11 cellular contexts compared by ENCODE assay signal in the genomic region with DNA sequence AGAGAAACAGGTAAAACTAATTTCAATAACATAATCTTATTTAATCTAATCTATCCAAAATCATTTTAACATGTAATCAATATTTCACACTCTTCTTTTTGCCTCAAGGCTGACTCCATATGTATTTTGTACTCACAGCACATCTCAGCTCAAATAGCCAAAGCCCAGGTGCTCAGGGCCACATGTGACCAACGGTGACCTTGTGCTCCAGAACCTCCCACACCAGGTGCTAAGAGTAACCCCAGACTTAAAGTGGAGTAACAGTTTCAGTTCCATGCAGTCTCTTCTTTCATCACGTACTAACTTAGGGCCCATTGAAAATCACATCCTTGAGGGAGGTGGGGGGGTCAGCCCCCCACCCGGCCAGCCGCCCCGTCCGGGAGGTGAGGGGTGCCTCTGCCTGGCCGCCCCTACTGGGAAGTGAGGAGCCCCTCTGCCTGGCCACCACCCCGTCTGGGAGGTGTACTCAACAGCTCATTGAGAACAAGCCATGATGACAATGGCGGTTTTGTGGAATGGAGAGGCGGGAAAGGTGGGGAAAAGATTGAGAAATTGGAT. TPM values are rescaled to one million over a fixed set of nuclear protein-coding genes. Genes with fewer than 3 reads are reported as not detected.
DNase-seq lines count a peak whose midpoint lies in the region; ATAC-seq, FAIRE-seq and TF ChIP-seq lines count a peak whose summit lies in the region.
"Had no signal": no experiment of that assay in that cellular context is flagged by ENCODE, and none has a peak within 500 bp of the region (broad histone marks: within the 10 kb centered on the region; RNA-seq: fewer than 3 reads in every experiment).

No MANE protein-coding gene starts in this region.

- H3K9ac ChIP-seq in HepG2 (ENCODE audit: insufficient read depth, low read depth, low read length): no peak overlapping the region
- H3K9ac ChIP-seq: BLaER1 had no signal

- CTCF ChIA-PET in HepG2 (lab: Yijun Ruan, JAX; ENCODE audit: low intra/inter-chr PET ratio, low total read pairs): no interaction called here

- H3K4me1 ChIP-seq in HepG2 (ENCODE audit: insufficient read depth, low read length) (no peaks in the 10 kb centered on the region), right lobe of liver (no peaks in the 10 kb centered on the region)
- H3K4me1 ChIP-seq: BLaER1 had no signal

- H3K9me3 ChIP-seq in HepG2 (ENCODE audit: low read length) (no peaks in the 10 kb centered on the region), right lobe of liver (no peaks in the 10 kb centered on the region)
- H3K9me3 ChIP-seq: BLaER1 had no signal

- FAIRE-seq in HepG2 (lab: Jason Lieb, UNC): no peak

- ATAC-seq in HepG2 (no peak), right lobe of liver (no peak), GM21786 (IDR thresholded peaks at IDR 0.05; ENCODE audit: unreplicated experiment) (peak; percentile 31), HG03520 (IDR thresholded peaks at IDR 0.05; ENCODE audit: unreplicated experiment) (peak; percentile 40)
- ATAC-seq: left cardiac atrium had no signal

- DNase-seq in HepG2 (ENCODE audit: low spot score) (no peak), right lobe of liver (no peak), cerebellum (ENCODE audit: low spot score) (no peak), NCI-H2227 treated with DMSO at 0.1 percent for 48 hours (lab: John Stamatoyannopoulos, UW) (no peak), glomerular visceral epithelial cell (ENCODE audit: extremely low spot score) (no peak), KBM-7 (no peak)
- DNase-seq: activated T-cell treated with anti-CD3 and anti-CD28 coated beads, Interleukin-2, amount 50 U/mL, for 48 hours; left cardiac atrium had no signal

- TF ChIP-seq POLR2A in HepG2 (IDR thresholded peaks at IDR 0.05; ENCODE audit: insufficient read depth in 1 of 2, low read depth in 2 of 2, low read length in 2 of 2) (no peak), right lobe of liver (IDR thresholded peaks at IDR 0.05) (no peak)

- H2AFZ ChIP-seq in HepG2 (ENCODE audit: low read length): no peak overlapping the region

- H3K27ac ChIP-seq in HepG2 (ENCODE audit: extremely low read length, insufficient read depth, low read length) (no peak overlapping the region), right lobe of liver (no peak overlapping the region)
- H3K27ac ChIP-seq: BLaER1 had no signal

- in situ Hi-C loops in HepG2 (cut with HindIII; ENCODE audit: extremely low pct_ligation_motif_present, low pct_unique_long_range_greater_than_20kb) (no loop called here), KBM-7 (cut with MboI; ENCODE audit: low pct_unique_long_range_greater_than_20kb, low sequenced_read_pairs) (no loop called here)

- BruUV-seq in HepG2 (replicated peaks; lab: Mats Ljungman, UMichigan): no TSS peak

- H4K20me1 ChIP-seq in HepG2 (ENCODE audit: insufficient read depth, low read length): no peaks in the 10 kb centered on the region
- H4K20me1 ChIP-seq: BLaER1 had no signal

- WGBS in HepG2 (ENCODE audit: low lambda C conversion rate): 96% methylated on average over 10 of the region's 10 CpGs
- WGBS in right lobe of liver (ENCODE audit: insufficient coverage, low coverage, low lambda C conversion rate, missing lambda C conversion rate): 94% methylated on average over 6 of the region's 10 CpGs

- H3K36me3 ChIP-seq in HepG2 (replicated peaks in 1 of 2; ENCODE audit: control insufficient read depth in 1 of 2, insufficient read depth in 2 of 2, low read length in 2 of 2): peaks cover 16 to 65% of the 10 kb centered on the region in 2 experiments
- no peaks in the 10 kb centered on the region for H3K36me3 ChIP-seq in right lobe of liver

- TF ChIP-seq CTCF in HepG2 (CRISPR knock-in tag; IDR thresholded peaks at IDR 0.05) (no peak), right lobe of liver (IDR thresholded peaks at IDR 0.05) (no peak)

- TF ChIP-seq RAD21 in HepG2 (CRISPR knock-in tag; IDR thresholded peaks at IDR 0.05): no peak

- no peak for TF ChIP-seq EP300 in HepG2 (IDR thresholded peaks at IDR 0.05; ENCODE audit: low read depth in 2 of 2, low read length in 2 of 2)
- TF ChIP-seq EP300 in HepG2 (CRISPR knock-in tag; IDR thresholded peaks at IDR 0.05; ENCODE audit: borderline replicate concordance): no peak

- H3K4me2 ChIP-seq in HepG2 (ENCODE audit: low read depth, low read length): no peak overlapping the region
- H3K4me2 ChIP-seq: BLaER1 had no signal

- intact Hi-C loops in HepG2 (cut with micrococcal nuclease; ENCODE audit: unreplicated experiment) (no loop called here), right lobe of liver (cut with DNase I) (no loop called here)

- H3K4me3 ChIP-seq in HepG2 (replicated peaks in 1 of 3; ENCODE audit: insufficient read depth in 1 of 3, low read depth in 2 of 3, low read length in 3 of 3) (no peak overlapping the region), right lobe of liver (no peak overlapping the region)
- H3K4me3 ChIP-seq: BLaER1 had no signal

- POLR2A ChIA-PET in HepG2 (lab: Yijun Ruan, JAX): no interaction called here

- H3K27me3 ChIP-seq in HepG2 (ENCODE audit: control insufficient read depth in 1 of 2, insufficient read depth in 2 of 2, low read length in 2 of 2) (no peaks in the 10 kb centered on the region), right lobe of liver (no peaks in the 10 kb centered on the region)
- H3K27me3 ChIP-seq: BLaER1 had no signal

- H3K79me2 ChIP-seq in HepG2 (ENCODE audit: insufficient read depth, low read length): no peaks in the 10 kb centered on the region

TF ChIP-seq in HepG2, 621 proteins besides CTCF, POLR2A, EP300 and RAD21 (continues in another document):
- TF ChIP-seq, protein P1, sequence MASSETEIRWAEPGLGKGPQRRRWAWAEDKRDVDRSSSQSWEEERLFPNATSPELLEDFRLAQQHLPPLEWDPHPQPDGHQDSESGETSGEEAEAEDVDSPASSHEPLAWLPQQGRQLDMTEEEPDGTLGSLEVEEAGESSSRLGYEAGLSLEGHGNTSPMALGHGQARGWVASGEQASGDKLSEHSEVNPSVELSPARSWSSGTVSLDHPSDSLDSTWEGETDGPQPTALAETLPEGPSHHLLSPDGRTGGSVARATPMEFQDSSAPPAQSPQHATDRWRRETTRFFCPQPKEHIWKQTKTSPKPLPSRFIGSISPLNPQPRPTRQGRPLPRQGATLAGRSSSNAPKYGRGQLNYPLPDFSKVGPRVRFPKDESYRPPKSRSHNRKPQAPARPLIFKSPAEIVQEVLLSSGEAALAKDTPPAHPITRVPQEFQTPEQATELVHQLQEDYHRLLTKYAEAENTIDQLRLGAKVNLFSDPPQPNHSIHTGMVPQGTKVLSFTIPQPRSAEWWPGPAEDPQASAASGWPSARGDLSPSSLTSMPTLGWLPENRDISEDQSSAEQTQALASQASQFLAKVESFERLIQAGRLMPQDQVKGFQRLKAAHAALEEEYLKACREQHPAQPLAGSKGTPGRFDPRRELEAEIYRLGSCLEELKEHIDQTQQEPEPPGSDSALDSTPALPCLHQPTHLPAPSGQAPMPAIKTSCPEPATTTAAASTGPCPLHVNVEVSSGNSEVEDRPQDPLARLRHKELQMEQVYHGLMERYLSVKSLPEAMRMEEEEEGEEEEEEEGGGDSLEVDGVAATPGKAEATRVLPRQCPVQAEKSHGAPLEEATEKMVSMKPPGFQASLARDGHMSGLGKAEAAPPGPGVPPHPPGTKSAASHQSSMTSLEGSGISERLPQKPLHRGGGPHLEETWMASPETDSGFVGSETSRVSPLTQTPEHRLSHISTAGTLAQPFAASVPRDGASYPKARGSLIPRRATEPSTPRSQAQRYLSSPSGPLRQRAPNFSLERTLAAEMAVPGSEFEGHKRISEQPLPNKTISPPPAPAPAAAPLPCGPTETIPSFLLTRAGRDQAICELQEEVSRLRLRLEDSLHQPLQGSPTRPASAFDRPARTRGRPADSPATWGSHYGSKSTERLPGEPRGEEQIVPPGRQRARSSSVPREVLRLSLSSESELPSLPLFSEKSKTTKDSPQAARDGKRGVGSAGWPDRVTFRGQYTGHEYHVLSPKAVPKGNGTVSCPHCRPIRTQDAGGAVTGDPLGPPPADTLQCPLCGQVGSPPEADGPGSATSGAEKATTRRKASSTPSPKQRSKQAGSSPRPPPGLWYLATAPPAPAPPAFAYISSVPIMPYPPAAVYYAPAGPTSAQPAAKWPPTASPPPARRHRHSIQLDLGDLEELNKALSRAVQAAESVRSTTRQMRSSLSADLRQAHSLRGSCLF (CRISPR knock-in tag; IDR thresholded peaks at IDR 0.05; ENCODE audit: borderline replicate concordance): no peak

RNA-seq across cellular contexts. Expression of a gene that starts 47.3 kb away (rescaled TPM):
- total RNA-seq in HepG2 (2016; rRNA removed; fragmentation: Illumina TruSeq; extraction: Trizol) (30.7 and 46.3 TPM in 2 replicates), right lobe of liver (1 to 10 TPM; 2.7 to 4.8 (median 4.2) TPM), cerebellum (21.2 TPM)
- total RNA-seq in HepG2 (2016; cell fraction: cytosol; rRNA removed; fragmentation: Illumina TruSeq; extraction: Trizol; ENCODE audit: low read depth): 4.3 and 4.9 TPM in 2 replicates
- 31.3 and 48.9 TPM in 2 replicates for total RNA-seq in HepG2 (2016; cell fraction: insoluble cytoplasmic fraction; rRNA removed; fragmentation: Illumina TruSeq; extraction: Trizol)
- 10.3 and 10.6 TPM in 2 replicates for total RNA-seq in HepG2 (2016; cell fraction: membrane; rRNA removed; fragmentation: Illumina TruSeq; extraction: Trizol)
- 33.8 and 35.6 TPM in 2 replicates for total RNA-seq in HepG2 (2016; cell fraction: nucleus; rRNA removed; fragmentation: Illumina TruSeq; extraction: Trizol)
- 10.4 and 15.1 TPM in 2 replicates for polyA plus RNA-seq in HepG2 (2011; rRNA removed)
- polyA plus RNA-seq in HepG2 (2011; cell fraction: cytosol; rRNA removed): 10.6 and 12.1 TPM in 2 replicates
- polyA plus RNA-seq in HepG2 (2011; cell fraction: nucleus; rRNA removed): 14.6 and 15.9 TPM in 2 replicates
- 9.7 and 17.7 TPM in 2 replicates for polyA plus RNA-seq in HepG2 (2012)
- 0.87 and 1.1 TPM in 2 replicates for polyA plus RNA-seq in HepG2 (2016; cell fraction: cytosol; fragmentation: Illumina TruSeq; extraction: Trizol; ENCODE audit: low read depth)
- polyA plus RNA-seq in HepG2 (2016; cell fraction: insoluble cytoplasmic fraction; fragmentation: Illumina TruSeq; extraction: Trizol; ENCODE audit: low read depth): 41.4 and 43.6 TPM in 2 replicates
- polyA plus RNA-seq in HepG2 (2016; cell fraction: membrane; fragmentation: Illumina TruSeq; extraction: Trizol; ENCODE audit: low read depth): 3.0 and 3.9 TPM in 2 replicates
- polyA plus RNA-seq in HepG2 (2016; cell fraction: nucleus; fragmentation: Illumina TruSeq; extraction: Trizol; ENCODE audit: insufficient read depth, low read depth): 40.5 and 41.8 TPM in 2 replicates
- polyA minus RNA-seq in HepG2 (2011; rRNA and poly(A)+ RNA removed; ENCODE audit: low replicate concordance): 50.3 and 124 TPM in 2 replicates
- 9.1 and 16.4 TPM in 2 replicates for polyA minus RNA-seq in HepG2 (2011; cell fraction: cytosol; rRNA and poly(A)+ RNA removed)
- 27.6 and 33.7 TPM in 2 replicates for polyA minus RNA-seq in HepG2 (2011; cell fraction: nucleus; rRNA and poly(A)+ RNA removed)

Comparison
In these comparisons a context has a peak if more than half of its experiments do, and no peak if none do; other contexts are left out.
1. ATAC-seq: peak in GM21786 (single experiment) and HG03520 (single experiment); none in HepG2 (single experiment) and right lobe of liver (0 of 4).